Comparison of ENCODE assay signal across 11 cellular contexts in the genomic region with DNA sequence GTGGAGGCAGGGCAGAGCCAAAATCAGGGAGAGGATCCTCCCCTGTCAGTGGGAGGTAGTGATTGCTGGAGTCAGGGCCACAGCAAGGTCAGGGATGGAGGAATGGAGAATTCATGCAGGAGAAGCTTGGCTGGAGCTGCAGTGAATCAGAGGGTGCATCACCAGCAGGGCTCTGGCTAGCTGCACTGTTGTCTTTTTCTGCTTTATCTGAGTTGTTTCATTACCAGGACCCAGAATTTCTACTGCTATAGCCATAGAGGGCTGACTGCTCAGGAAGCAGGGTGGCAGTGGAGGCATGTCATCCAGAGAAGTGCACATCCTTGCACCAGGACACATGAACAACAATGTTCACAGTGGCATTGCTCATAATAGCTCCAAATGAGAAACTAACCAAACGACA.
A peak's percentile ranks its signal among the peaks of the same experiment; 100 is the strongest.
DNase-seq lines count a peak whose midpoint lies in the region; ATAC-seq, FAIRE-seq and TF ChIP-seq lines count a peak whose summit lies in the region.
"Had no signal": no experiment of that assay in that cellular context is flagged by ENCODE, and none has a peak within 500 bp of the region (broad histone marks: within the 10 kb centered on the region; RNA-seq: fewer than 3 reads in every experiment).

No MANE protein-coding gene starts in this region.

- H3K27ac ChIP-seq in A549 = peak overlapping the region; percentile 84 to 90
- peak overlapping the region; percentile 89 for H3K27ac ChIP-seq in SJSA1

- peaks cover 6% of the 10 kb centered on the region for H3K4me1 Mint-ChIP-seq in activated naive CD4-positive, alpha-beta T cell treated with anti-CD3 and anti-CD28 coated beads for 36 hours (ENCODE audit: low read depth)

- H3K4me3 Mint-ChIP-seq in activated naive CD4-positive, alpha-beta T cell treated with anti-CD3 and anti-CD28 coated beads for 36 hours = no peak overlapping the region

- H3K36me3 ChIP-seq in SJSA1 = no peaks in the 10 kb centered on the region

- no peak for TF ChIP-seq EP300 in A549 (IDR thresholded peaks at IDR 0.05)

- no peak overlapping the region for H3K4me3 ChIP-seq in A549
- H3K4me3 ChIP-seq in SJSA1 = no peak overlapping the region

- peak overlapping the region; percentile 74 for H3K4me2 ChIP-seq in A549

- TF ChIP-seq CTCF in A549 (IDR thresholded peaks at IDR 0.05) = no peak

- CTCF ChIA-PET in A549 (lab: Yijun Ruan, JAX) = interaction anchor here (0.6 to 8.3 kb wide), 15 partner anchors 8 to 933 kb away, joined by 3 to 97 read pairs (median 4); a partner anchor contains a TSS
- CTCF ChIA-PET in activated naive CD4-positive, alpha-beta T cell treated with anti-CD3 and anti-CD28 coated beads for 36 hours (lab: Charles Lee) = interaction anchor here (0.6 kb wide), 1 partner anchor 32 kb away, joined by 3 read pairs; no protein-coding TSS in a partner anchor

- peaks cover 2% of the 10 kb centered on the region for H3K27me3 Mint-ChIP-seq in activated naive CD4-positive, alpha-beta T cell treated with anti-CD3 and anti-CD28 coated beads for 36 hours (ENCODE audit: low read depth)

- peak; percentile 81 to 83 for ATAC-seq in A549
- ATAC-seq in HG02840 (IDR thresholded peaks at IDR 0.05; ENCODE audit: low FRiP score, unreplicated experiment) = no peak
- ATAC-seq in HG03439 (IDR thresholded peaks at IDR 0.05; ENCODE audit: unreplicated experiment) = no peak

- H3K9me3 Mint-ChIP-seq in activated naive CD4-positive, alpha-beta T cell treated with anti-CD3 and anti-CD28 coated beads for 36 hours = no peaks in the 10 kb centered on the region

- H3K4me1 ChIP-seq in A549 (peaks cover 55% of the 10 kb centered on the region), SJSA1 (replicated peaks) (peaks cover 64% of the 10 kb centered on the region)

- H3K36me3 Mint-ChIP-seq in activated naive CD4-positive, alpha-beta T cell treated with anti-CD3 and anti-CD28 coated beads for 36 hours (ENCODE audit: low read depth) = no peaks in the 10 kb centered on the region

- H3K27ac Mint-ChIP-seq in activated naive CD4-positive, alpha-beta T cell treated with anti-CD3 and anti-CD28 coated beads for 36 hours = no peak overlapping the region

- WGBS in A549 (ENCODE audit: missing lambda C conversion rate) = 21% methylated on average over 1 of the region's 1 CpG

- no peak for TF ChIP-seq POLR2A in A549 (IDR thresholded peaks at IDR 0.05; ENCODE audit: low read length)

- peak in 1 of 2 experiments; percentile 14; a peak in 1 of 5 replicates for TF ChIP-seq RAD21 in A549 (conservative IDR thresholded peaks at IDR 0.05 in 1 of 2, IDR thresholded peaks at IDR 0.05 in 1 of 2)

- H3K27me3 ChIP-seq in SJSA1 (replicated peaks) = no peaks in the 10 kb centered on the region

- DNase-seq in A549 (ENCODE audit: low read depth in 1 of 2, low spot score in 1 of 2) (peak; percentile 44 to 79), SJSA1 (ENCODE audit: low read depth in 1 of 2, low spot score in 2 of 2) (peak in 1 of 2 experiments; percentile 69), fibroblast of the conjunctiva (ENCODE audit: low read depth) (peak; percentile 85), non-pigmented ciliary epithelial cell (ENCODE audit: low read depth) (peak; percentile 81), NCI-H2171 (lab: John Stamatoyannopoulos, UW) (no peak)
- DNase-seq in activated naive CD4-positive, alpha-beta T cell treated with anti-CD3 and anti-CD28 coated beads for 36 hours = no peak
- DNase-seq: activated CD4-positive, alpha-beta T cell treated with anti-CD3 and anti-CD28 coated beads for 48 hours; NCI-H69 had no signal

- FAIRE-seq in A549 (lab: Jason Lieb, UNC) = no peak
- FAIRE-seq: A204.1 had no signal

- H3K9me3 ChIP-seq in A549 (no peaks in the 10 kb centered on the region), SJSA1 (replicated peaks) (no peaks in the 10 kb centered on the region)

- POLR2A ChIA-PET in A549 (lab: Yijun Ruan, JAX) = interaction anchor here (0.6 to 1.7 kb wide), 3 partner anchors 8 to 191 kb away, joined by 3 to 12 read pairs (median 3); no protein-coding TSS in a partner anchor

- intact Hi-C loops in activated naive CD4-positive, alpha-beta T cell treated with anti-CD3 and anti-CD28 coated beads for 36 hours (cut with micrococcal nuclease) = no loop called here

TF ChIP-seq in A549, 52 proteins besides CTCF, POLR2A, EP300 and RAD21:
- TF ChIP-seq FOSL2 (IDR thresholded peaks at IDR 0.05) = no peak
- peak; percentile 32 for TF ChIP-seq FOSL2 (CRISPR knock-in tag; IDR thresholded peaks at IDR 0.05)
- TF ChIP-seq, protein P1, sequence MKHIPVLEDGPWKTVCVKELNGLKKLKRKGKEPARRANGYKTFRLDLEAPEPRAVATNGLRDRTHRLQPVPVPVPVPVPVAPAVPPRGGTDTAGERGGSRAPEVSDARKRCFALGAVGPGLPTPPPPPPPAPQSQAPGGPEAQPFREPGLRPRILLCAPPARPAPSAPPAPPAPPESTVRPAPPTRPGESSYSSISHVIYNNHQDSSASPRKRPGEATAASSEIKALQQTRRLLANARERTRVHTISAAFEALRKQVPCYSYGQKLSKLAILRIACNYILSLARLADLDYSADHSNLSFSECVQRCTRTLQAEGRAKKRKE (CRISPR knock-in tag; IDR thresholded peaks at IDR 0.05; ENCODE audit: low read depth) = 0 out of 2 replicates have a peak, but pooled peaks have one; percentile 21
- no peak for TF ChIP-seq ESRRA (IDR thresholded peaks at IDR 0.05; ENCODE audit: borderline replicate concordance, low read length)

Comparison
In these comparisons a context has a peak if more than half of its experiments do, and no peak if none do; other contexts are left out.
1. ATAC-seq: peak in A549 (2 of 2); none in HG02840 (single experiment) and HG03439 (single experiment).
2. DNase-seq: peak in A549 (2 of 2), fibroblast of the conjunctiva (single experiment) and non-pigmented ciliary epithelial cell (single experiment); none in NCI-H2171 (single experiment) and activated naive CD4-positive, alpha-beta T cell treated with anti-CD3 and anti-CD28 coated beads for 36 hours (single experiment).